Comparison of ENCODE assay signal across 19 cellular contexts in the genomic region with DNA sequence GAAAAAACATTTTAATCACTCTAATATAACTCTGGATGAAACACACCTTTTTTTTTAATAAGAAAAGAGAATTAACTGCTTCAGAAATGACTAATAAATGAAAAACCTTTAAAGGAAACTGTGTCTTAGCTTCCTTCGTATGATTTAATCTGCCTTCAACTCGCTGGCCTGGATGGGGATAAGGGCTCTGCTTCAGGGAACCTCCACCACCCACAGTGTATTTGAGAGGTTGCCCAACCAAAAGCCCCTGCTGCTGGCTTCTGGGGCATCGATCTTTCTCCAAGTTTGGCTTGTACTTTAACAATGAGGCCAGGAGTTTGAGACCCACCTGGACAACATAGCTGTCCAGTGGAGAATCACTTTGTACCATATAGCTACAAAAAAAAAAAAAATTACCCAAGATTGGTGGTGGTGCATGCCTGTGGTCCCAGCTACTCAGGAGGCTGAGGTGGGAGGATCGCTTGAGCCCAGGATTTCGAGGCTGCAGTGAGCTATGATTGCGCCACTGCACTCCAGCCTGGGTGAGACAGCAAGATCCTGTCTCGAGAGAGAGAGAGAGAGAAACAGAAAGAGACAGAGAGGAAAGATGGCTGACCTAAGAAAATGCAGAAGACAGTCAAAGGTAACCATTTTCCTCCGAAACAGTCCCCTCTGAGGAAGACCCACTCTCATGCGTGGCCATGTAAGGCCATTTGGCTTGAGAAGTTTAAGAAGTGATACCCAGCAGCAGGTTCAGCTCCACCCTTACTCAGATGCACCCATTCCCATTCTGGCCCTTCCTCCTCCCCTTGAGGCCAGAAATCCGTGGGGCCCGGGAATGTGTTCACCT. TPM values are rescaled to one million over a fixed set of nuclear protein-coding genes. Genes with fewer than 3 reads are reported as not detected.
"Had no signal": no experiment of that assay in that cellular context is flagged by ENCODE, and none has a peak within 500 bp of the region (broad histone marks: within the 10 kb centered on the region; RNA-seq: fewer than 3 reads in every experiment).

No MANE protein-coding gene starts in this region.

- DNase-seq: activated CD4-positive, alpha-beta memory T cell treated with anti-CD3 and anti-CD28 coated beads, Interleukin-2, amount 10 ng/mL, durations not matched to agents 7 days and 5 days; activated CD4-positive, alpha-beta T cell treated with anti-CD3 and anti-CD28 coated beads for 4 hours; activated gamma-delta T cell; activated T-cell treated with anti-CD3 and anti-CD28 coated beads, Interleukin-2, amount 50 U/mL, for 48 hours; central memory CD4-positive, alpha-beta T cell; hippocampal formation; left ventricle myocardium superior; mesenchymal stem cell; occipital lobe; stimulated activated CD4-positive, alpha-beta T cell treated with anti-CD3 and anti-CD28 coated beads, Interleukin-4, amount 100 ng/mL, for 4 hours; stimulated activated CD8-positive, alpha-beta memory T cell treated with anti-CD3 and anti-CD28 coated beads, Interleukin-4, amount 100 ng/mL, for 48 hours; stimulated activated naive CD8-positive, alpha-beta T cell treated with anti-CD3 and anti-CD28 coated beads, Interleukin-15, Interleukin-2, amounts not matched to agents 100 U/mL and 50 U/mL, for 24 hours had no signal

- H3K4me1 ChIP-seq: prostate gland had no signal

- H3K4me3 ChIP-seq: coronary artery, esophagus muscularis mucosa, prostate gland, skin epidermis had no signal

- ATAC-seq: activated naive CD4-positive, alpha-beta T cell treated with anti-CD3 and anti-CD28 coated beads, Interleukin-2, amount 50 U/mL, for 72 hours; natural killer cell treated with Interleukin-12 subunit alpha and Interleukin-12 subunit beta and Interleukin-15 and Interleukin-18, amount 100 ng/mL, for 72 hours; stimulated activated naive CD8-positive, alpha-beta T cell treated with anti-CD3 and anti-CD28 coated beads, Interleukin-15, Interleukin-2, amounts not matched to agents 100 U/mL and 50 U/mL, for 24 hours had no signal

- H3K36me3 ChIP-seq: prostate gland had no signal

- H3K27me3 ChIP-seq: esophagus muscularis mucosa had no signal

- H3K27ac ChIP-seq: esophagus muscularis mucosa, prostate gland had no signal

- H3K9me3 ChIP-seq: esophagus muscularis mucosa, prostate gland had no signal

RNA-seq across cellular contexts. Expression of a gene that starts 42.0 kb away (rescaled TPM):
- total RNA-seq: activated CD4-positive, alpha-beta memory T cell treated with anti-CD3 and anti-CD28 coated beads, Interleukin-2, amount 10 ng/mL, durations not matched to agents 7 days and 5 days; activated naive CD4-positive, alpha-beta T cell treated with anti-CD3 and anti-CD28 coated beads, Interleukin-2, amount 50 U/mL, for 72 hours; kidney epithelial cell had no signal
